In the genomic region with DNA sequence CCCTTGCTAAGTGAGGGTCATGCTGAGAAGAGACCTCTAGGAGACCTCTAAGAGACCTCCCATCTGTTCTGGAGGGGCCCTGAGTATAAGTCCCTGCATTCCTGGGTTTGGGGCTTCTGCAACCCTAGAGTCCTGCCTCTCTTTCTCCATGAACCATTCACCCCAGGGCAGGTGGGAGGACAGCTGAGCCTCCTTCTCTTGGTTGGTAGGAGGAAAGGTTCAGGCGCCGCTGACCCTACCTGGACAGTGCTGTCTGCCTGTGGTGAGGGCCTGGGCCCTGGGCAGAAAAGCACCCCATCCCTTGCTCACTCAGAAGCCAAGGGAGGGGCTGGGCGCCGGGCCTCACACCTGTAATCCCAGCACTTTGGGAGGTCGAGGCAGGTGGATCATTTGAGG, we compare ENCODE assay signal across 1 cellular context.
TF ChIP-seq lines count a peak whose summit lies in the region.

No MANE protein-coding gene starts in this region.

TF ChIP-seq in GM23338, 12 proteins besides CTCF, POLR2A, EP300 and RAD21 (continued from another document):
- TF ChIP-seq, protein P1, sequence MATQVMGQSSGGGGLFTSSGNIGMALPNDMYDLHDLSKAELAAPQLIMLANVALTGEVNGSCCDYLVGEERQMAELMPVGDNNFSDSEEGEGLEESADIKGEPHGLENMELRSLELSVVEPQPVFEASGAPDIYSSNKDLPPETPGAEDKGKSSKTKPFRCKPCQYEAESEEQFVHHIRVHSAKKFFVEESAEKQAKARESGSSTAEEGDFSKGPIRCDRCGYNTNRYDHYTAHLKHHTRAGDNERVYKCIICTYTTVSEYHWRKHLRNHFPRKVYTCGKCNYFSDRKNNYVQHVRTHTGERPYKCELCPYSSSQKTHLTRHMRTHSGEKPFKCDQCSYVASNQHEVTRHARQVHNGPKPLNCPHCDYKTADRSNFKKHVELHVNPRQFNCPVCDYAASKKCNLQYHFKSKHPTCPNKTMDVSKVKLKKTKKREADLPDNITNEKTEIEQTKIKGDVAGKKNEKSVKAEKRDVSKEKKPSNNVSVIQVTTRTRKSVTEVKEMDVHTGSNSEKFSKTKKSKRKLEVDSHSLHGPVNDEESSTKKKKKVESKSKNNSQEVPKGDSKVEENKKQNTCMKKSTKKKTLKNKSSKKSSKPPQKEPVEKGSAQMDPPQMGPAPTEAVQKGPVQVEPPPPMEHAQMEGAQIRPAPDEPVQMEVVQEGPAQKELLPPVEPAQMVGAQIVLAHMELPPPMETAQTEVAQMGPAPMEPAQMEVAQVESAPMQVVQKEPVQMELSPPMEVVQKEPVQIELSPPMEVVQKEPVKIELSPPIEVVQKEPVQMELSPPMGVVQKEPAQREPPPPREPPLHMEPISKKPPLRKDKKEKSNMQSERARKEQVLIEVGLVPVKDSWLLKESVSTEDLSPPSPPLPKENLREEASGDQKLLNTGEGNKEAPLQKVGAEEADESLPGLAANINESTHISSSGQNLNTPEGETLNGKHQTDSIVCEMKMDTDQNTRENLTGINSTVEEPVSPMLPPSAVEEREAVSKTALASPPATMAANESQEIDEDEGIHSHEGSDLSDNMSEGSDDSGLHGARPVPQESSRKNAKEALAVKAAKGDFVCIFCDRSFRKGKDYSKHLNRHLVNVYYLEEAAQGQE (IDR thresholded peaks at IDR 0.05; ENCODE audit: unreplicated experiment), result no peak
- no peak for TF ChIP-seq POLR2AphosphoS5 (IDR thresholded peaks at IDR 0.05; ENCODE audit: low read depth)
- no peak for TF ChIP-seq JUNB (IDR thresholded peaks at IDR 0.05; ENCODE audit: unreplicated experiment)
- TF ChIP-seq EZH2 (IDR thresholded peaks at IDR 0.05; ENCODE audit: low read depth, unreplicated experiment), result no peak
- TF ChIP-seq ETS1 (IDR thresholded peaks at IDR 0.05), result no peak
- no peak for TF ChIP-seq NANOG (IDR thresholded peaks at IDR 0.05; ENCODE audit: borderline replicate concordance)
- no peak for TF ChIP-seq CREB1 (CRISPR knock-in tag; IDR thresholded peaks at IDR 0.05; ENCODE audit: low read depth)
- TF ChIP-seq EZH2phosphoT487 (IDR thresholded peaks at IDR 0.05; ENCODE audit: unreplicated experiment), result no peak
- TF ChIP-seq ZNF462 (CRISPR knock-in tag; IDR thresholded peaks at IDR 0.05), result no peak
